8 cellular contexts compared by ENCODE assay signal in genomic region chr11:8384199-8384821, GRCh38.
DNase-seq lines count a peak whose midpoint lies in the region; ATAC-seq and FAIRE-seq lines count a peak whose summit lies in the region.

No MANE protein-coding gene starts in this region.

- no peaks in the 10 kb centered on the region for H3K4me1 ChIP-seq in small intestine (ENCODE audit: control insufficient read depth in 2 of 2, insufficient read depth in 1 of 2, low read depth in 1 of 2, low read length in 1 of 2)

- H3K4me3 ChIP-seq in small intestine (ENCODE audit: low read depth in 1 of 2, low read length in 2 of 2): peak overlapping the region in 1 of 2 donors; percentile 16

- no peak overlapping the region for H3K27ac ChIP-seq in small intestine (ENCODE audit: low read depth in 1 of 2, low read length in 1 of 2)

- FAIRE-seq in small intestine (lab: Jason Lieb, UNC): no peak

- H3K27me3 ChIP-seq in small intestine (ENCODE audit: control insufficient read depth in 2 of 2, insufficient read depth in 2 of 2, low read length in 2 of 2): no peaks in the 10 kb centered on the region

- peak; percentile 59 for ATAC-seq in GM18868 (IDR thresholded peaks at IDR 0.05; ENCODE audit: unreplicated experiment)
- ATAC-seq in activated CD4-positive, CD25-positive, alpha-beta regulatory T cell treated with anti-CD3 and anti-CD28 coated beads, Interleukin-2, amount 50 U/mL, for 24 hours: no peak
- no peak for ATAC-seq in GM21390 (IDR thresholded peaks at IDR 0.05; ENCODE audit: unreplicated experiment)

- no peaks in the 10 kb centered on the region for H3K36me3 ChIP-seq in small intestine (ENCODE audit: control insufficient read depth in 2 of 2, insufficient read depth in 2 of 2, low read length in 2 of 2)

- WGBS in small intestine, 3 donors: 26 to 54% (median 34%) methylated on average over 19 of the region's 19 CpGs

- no peaks in the 10 kb centered on the region for H3K9me3 ChIP-seq in small intestine (ENCODE audit: control insufficient read depth, low read depth)

- DNase-seq in RKO (ENCODE audit: low spot score) (peak; percentile 10), glomerular visceral epithelial cell (ENCODE audit: extremely low spot score) (peak; percentile 94), small intestine (peak; percentile 64), activated gamma-delta T cell treated with Interleukin-2 at 50 U/mL for 16 hours (no peak)
- DNase-seq in activated CD8-positive, alpha-beta memory T cell treated with anti-CD3 and anti-CD28 coated beads, Interleukin-2, amount 50 U/mL, for 4 hours: no peak

Comparison
In these comparisons a context has a peak if more than half of its experiments do, and no peak if none do; other contexts are left out.
1. DNase-seq: peak in RKO (single experiment), glomerular visceral epithelial cell (single experiment) and small intestine (single experiment); none in activated CD8-positive, alpha-beta memory T cell treated with anti-CD3 and anti-CD28 coated beads, Interleukin-2, amount 50 U/mL, for 4 hours (single experiment) and activated gamma-delta T cell treated with Interleukin-2 at 50 U/mL for 16 hours (single experiment).